In the genomic region with DNA sequence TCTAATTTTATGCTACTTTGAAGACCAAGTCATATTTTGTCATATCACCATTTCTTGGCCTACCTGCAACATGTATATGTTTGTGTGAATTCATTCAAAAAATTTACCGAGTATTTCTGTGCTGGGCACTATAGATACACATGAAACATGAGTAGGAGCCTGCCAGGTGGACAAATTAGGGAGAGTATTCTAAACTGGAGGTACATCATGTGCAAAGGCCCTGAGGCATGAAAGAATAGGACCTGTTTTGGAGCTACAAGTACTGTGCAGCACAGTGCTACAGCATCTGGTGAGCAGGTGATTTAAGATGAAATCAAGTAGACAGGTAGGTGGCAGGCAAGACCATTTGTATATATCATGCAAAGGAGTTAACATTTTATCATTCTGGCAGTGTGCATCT, we compare ENCODE assay signal across 40 cellular contexts.
"Had no signal": no experiment of that assay in that cellular context is flagged by ENCODE, and none has a peak within 500 bp of the region (broad histone marks: within the 10 kb centered on the region; RNA-seq: fewer than 3 reads in every experiment).

No MANE protein-coding gene starts in this region.

- H3K36me3 ChIP-seq: adrenal gland, ascending aorta, brain microvascular endothelial cell, breast epithelium, cardiac muscle cell had no signal

- H3K27ac Mint-ChIP-seq: activated naive CD4-positive, alpha-beta T cell treated with anti-CD3 and anti-CD28 coated beads for 36 hours; activated naive CD4-positive, alpha-beta T cell treated with anti-CD3 and anti-CD28 coated beads, Interleukin-2, amount 10 ng/mL, durations not matched to agents 7 days and 5 days; activated naive CD4-positive, alpha-beta T cell treated with anti-CD3 and anti-CD28 coated beads, Interleukin-2, amount 50 U/mL, for 24 hours; activated naive CD4-positive, alpha-beta T cell treated with anti-CD3 and anti-CD28 coated beads, Interleukin-2, amount 50 U/mL, for 72 hours; activated naive CD8-positive, alpha-beta T cell; activated naive CD8-positive, alpha-beta T cell treated with anti-CD3 and anti-CD28 coated beads for 36 hours; activated naive CD8-positive, alpha-beta T cell treated with anti-CD3 and anti-CD28 coated beads, Interleukin-2, amount 10 ng/mL, durations not matched to agents 7 days and 5 days; activated naive CD8-positive, alpha-beta T cell treated with anti-CD3 and anti-CD28 coated beads, Interleukin-2, amount 50 U/mL, for 24 hours; activated T-cell treated with anti-CD3 and anti-CD28 coated beads, Interleukin-2, amount 50 U/mL, for 24 hours; activated T-cell treated with anti-CD3 and anti-CD28 coated beads, Interleukin-2, amount 50 U/mL, for 72 hours; activated T-helper 1 cell treated with anti-CD3 and anti-CD28 coated beads, Interleukin-12 subunit alpha, Interleukin-12 subunit beta, Interleukin-2, Interleukin-4 antibody, amounts not matched to agents 30 ng/mL and 10 ng/mL and 1 ng/mL, durations not matched to agents 14 hours and 24 hours and 36 hours; activated T-helper 17 cell treated with anti-CD3 and anti-CD28 coated beads, Interleukin-2, amount 50 U/mL, for 72 hours; activated T-helper 2 cell treated with anti-CD3 and anti-CD28 coated beads, Interferon-gamma antibody, Interleukin-2, Interleukin-4, amounts not matched to agents 10 μg/mL and 5 μg/mL and 100 μg/mL, durations not matched to agents 14 hours and 24 hours and 36 hours; brain had no signal

- H3K4me3 Mint-ChIP-seq: activated naive CD4-positive, alpha-beta T cell treated with anti-CD3 and anti-CD28 coated beads for 36 hours; activated naive CD4-positive, alpha-beta T cell treated with anti-CD3 and anti-CD28 coated beads, Interleukin-2, amount 10 ng/mL, durations not matched to agents 7 days and 5 days; activated naive CD4-positive, alpha-beta T cell treated with anti-CD3 and anti-CD28 coated beads, Interleukin-2, amount 50 U/mL, for 24 hours; activated naive CD8-positive, alpha-beta T cell; activated naive CD8-positive, alpha-beta T cell treated with anti-CD3 and anti-CD28 coated beads for 36 hours; activated naive CD8-positive, alpha-beta T cell treated with anti-CD3 and anti-CD28 coated beads, Interleukin-2, amount 10 ng/mL, durations not matched to agents 7 days and 5 days; activated naive CD8-positive, alpha-beta T cell treated with anti-CD3 and anti-CD28 coated beads, Interleukin-2, amount 50 U/mL, for 24 hours; activated T-cell treated with anti-CD3 and anti-CD28 coated beads, Interleukin-2, amount 50 U/mL, for 24 hours; activated T-cell treated with anti-CD3 and anti-CD28 coated beads, Interleukin-2, amount 50 U/mL, for 4 hours; activated T-cell treated with anti-CD3 and anti-CD28 coated beads, Interleukin-2, amount 50 U/mL, for 72 hours; activated T-helper 1 cell treated with anti-CD3 and anti-CD28 coated beads, Interleukin-12 subunit alpha, Interleukin-12 subunit beta, Interleukin-2, Interleukin-4 antibody, amounts not matched to agents 30 ng/mL and 10 ng/mL and 1 ng/mL, durations not matched to agents 14 hours and 24 hours and 36 hours; activated T-helper 17 cell treated with anti-CD3 and anti-CD28 coated beads, Interleukin-2, amount 50 U/mL, for 72 hours; brain; central memory CD8-positive, alpha-beta T cell had no signal

- H3K27me3 Mint-ChIP-seq: brain had no signal

- H3K4me3 ChIP-seq: adrenal gland, ascending aorta, body of pancreas, breast epithelium, cardiac muscle cell had no signal

- FAIRE-seq: astrocyte, bronchial epithelial cell had no signal

- H3K4me1 ChIP-seq: adrenal gland, ascending aorta, body of pancreas, breast epithelium had no signal

- H3K27me3 ChIP-seq: adrenal gland, ascending aorta, body of pancreas, brain microvascular endothelial cell, breast epithelium, cardiac muscle cell had no signal

- H3K27ac ChIP-seq: adrenal gland, ascending aorta, body of pancreas, brain microvascular endothelial cell, breast epithelium, cardiac muscle cell had no signal

- H3K36me3 Mint-ChIP-seq: activated naive CD4-positive, alpha-beta T cell treated with anti-CD3 and anti-CD28 coated beads, Interleukin-2, amount 10 ng/mL, durations not matched to agents 7 days and 5 days; activated naive CD4-positive, alpha-beta T cell treated with anti-CD3 and anti-CD28 coated beads, Interleukin-2, amount 50 U/mL, for 24 hours; activated naive CD8-positive, alpha-beta T cell; activated naive CD8-positive, alpha-beta T cell treated with anti-CD3 and anti-CD28 coated beads for 36 hours had no signal

- H3K9me3 Mint-ChIP-seq: activated naive CD4-positive, alpha-beta T cell treated with anti-CD3 and anti-CD28 coated beads for 36 hours; activated naive CD4-positive, alpha-beta T cell treated with anti-CD3 and anti-CD28 coated beads, Interleukin-2, amount 10 ng/mL, durations not matched to agents 7 days and 5 days; activated naive CD4-positive, alpha-beta T cell treated with anti-CD3 and anti-CD28 coated beads, Interleukin-2, amount 50 U/mL, for 24 hours; activated naive CD8-positive, alpha-beta T cell treated with anti-CD3 and anti-CD28 coated beads for 36 hours; activated T-cell treated with anti-CD3 and anti-CD28 coated beads, Interleukin-2, amount 50 U/mL, for 24 hours; activated T-cell treated with anti-CD3 and anti-CD28 coated beads, Interleukin-2, amount 50 U/mL, for 4 hours; activated T-helper 1 cell treated with anti-CD3 and anti-CD28 coated beads, Interleukin-12 subunit alpha, Interleukin-12 subunit beta, Interleukin-2, Interleukin-4 antibody, amounts not matched to agents 30 ng/mL and 10 ng/mL and 1 ng/mL, durations not matched to agents 14 hours and 24 hours and 36 hours; activated T-helper 17 cell treated with anti-CD3 and anti-CD28 coated beads, Interleukin-2, amount 50 U/mL, for 72 hours; central memory CD8-positive, alpha-beta T cell had no signal

- ATAC-seq: activated naive CD4-positive, alpha-beta T cell treated with anti-CD3 and anti-CD28 coated beads, Interleukin-2, amount 50 U/mL, for 72 hours; activated naive CD8-positive, alpha-beta T cell treated with anti-CD3 and anti-CD28 coated beads, Interleukin-2, amount 50 U/mL, for 24 hours; activated T-cell treated with anti-CD3 and anti-CD28 coated beads, Interleukin-2, amount 50 U/mL, for 4 hours; activated T-cell treated with anti-CD3 and anti-CD28 coated beads, Interleukin-2, amount 50 U/mL, for 72 hours; activated T-helper 17 cell treated with anti-CD3 and anti-CD28 coated beads, Interleukin-2, amount 50 U/mL, for 72 hours; body of pancreas had no signal

- H3K9me3 ChIP-seq: adrenal gland, ascending aorta, body of pancreas, breast epithelium had no signal

- H3K4me1 Mint-ChIP-seq: activated naive CD4-positive, alpha-beta T cell treated with anti-CD3 and anti-CD28 coated beads, Interleukin-2, amount 10 ng/mL, durations not matched to agents 7 days and 5 days; activated naive CD4-positive, alpha-beta T cell treated with anti-CD3 and anti-CD28 coated beads, Interleukin-2, amount 50 U/mL, for 24 hours; activated naive CD8-positive, alpha-beta T cell treated with anti-CD3 and anti-CD28 coated beads for 36 hours; activated naive CD8-positive, alpha-beta T cell treated with anti-CD3 and anti-CD28 coated beads, Interleukin-2, amount 50 U/mL, for 24 hours; activated T-helper 17 cell treated with anti-CD3 and anti-CD28 coated beads, Interleukin-2, amount 50 U/mL, for 72 hours; central memory CD8-positive, alpha-beta T cell had no signal

- DNase-seq: activated effector memory CD4-positive, alpha-beta T cell treated with anti-CD3 and anti-CD28 coated beads, Interleukin-2, amount 50 U/mL, for 16 hours; activated effector memory CD4-positive, alpha-beta T cell treated with Interleukin-2 at 50 U/mL for 16 hours; activated gamma-delta T cell; activated gamma-delta T cell treated with Interleukin-2 at 50 U/mL for 16 hours; activated naive CD4-positive, alpha-beta T cell; activated naive CD4-positive, alpha-beta T cell treated with anti-CD3 and anti-CD28 coated beads for 36 hours; activated naive CD4-positive, alpha-beta T cell treated with anti-CD3 and anti-CD28 coated beads, Interleukin-2, amount 10 ng/mL, durations not matched to agents 7 days and 5 days; activated naive CD4-positive, alpha-beta T cell treated with anti-CD3 and anti-CD28 coated beads, Interleukin-2, amount 50 U/mL, for 16 hours; activated naive CD4-positive, alpha-beta T cell treated with Interleukin-2 at 50 U/mL for 16 hours; activated naive CD8-positive, alpha-beta T cell treated with anti-CD3 and anti-CD28 coated beads for 36 hours; activated naive CD8-positive, alpha-beta T cell treated with anti-CD3 and anti-CD28 coated beads, Interleukin-2, amount 10 ng/mL, durations not matched to agents 7 days and 5 days; activated naive CD8-positive, alpha-beta T cell treated with anti-CD3 and anti-CD28 coated beads, Interleukin-2, amount 50 U/mL, for 24 hours; activated T-cell treated with anti-CD3 and anti-CD28 coated beads, Interleukin-2, amount 50 U/mL, for 1 hour; activated T-cell treated with anti-CD3 and anti-CD28 coated beads, Interleukin-2, amount 50 U/mL, for 24 hours; activated T-cell treated with anti-CD3 and anti-CD28 coated beads, Interleukin-2, amount 50 U/mL, for 4 hours; activated T-cell treated with anti-CD3 and anti-CD28 coated beads, Interleukin-2, amount 50 U/mL, for 48 hours; activated T-cell treated with anti-CD3 and anti-CD28 coated beads, Interleukin-2, amount 50 U/mL, for 72 hours; adrenal gland; amniotic stem cell; amygdala; anterior cingulate cortex; aorta; body of pancreas; brain microvascular endothelial cell; caudate nucleus; central memory CD4-positive, alpha-beta T cell; cerebellar nuclear complex had no signal
